Comparison of ENCODE assay signal across 8 cellular contexts in genomic region chr2:231411871-231412615, GRCh38. TPM values are rescaled to one million over a fixed set of nuclear protein-coding genes. Genes with fewer than 3 reads are reported as not detected.
DNase-seq lines count a peak whose midpoint lies in the region; ATAC-seq, FAIRE-seq and TF ChIP-seq lines count a peak whose summit lies in the region.

No MANE protein-coding gene starts in this region.

- DNase-seq in Daoy (ENCODE audit: low read depth) (peak; percentile 92), SHP77 treated with DMSO at 0.1 percent for 48 hours (lab: John Stamatoyannopoulos, UW) (peak; percentile 43), Right ventricle myocardium inferior (ENCODE audit: missing footprints) (peak; percentile 85), pancreas (peak; percentile 83 to 97 (median 92)), tibial nerve (ENCODE audit: low spot score in 2 of 2) (peak; percentile 77 to 87)
- peak; percentile 69 for DNase-seq in activated naive CD4-positive, alpha-beta T cell treated with anti-CD3 and anti-CD28 coated beads, Interleukin-2, amount 10 ng/mL, durations not matched to agents 7 days and 5 days

- H3K27ac ChIP-seq in HUES48 (ENCODE audit: low read depth, low read length) (peak overlapping the region; percentile 95), pancreas (peak overlapping the region; percentile 62 to 94 (median 87)), tibial nerve (peak overlapping the region in 2 of 4 donors; percentile 70 to 76)

- peak; percentile 89 for ATAC-seq in GM21515 (IDR thresholded peaks at IDR 0.05; ENCODE audit: unreplicated experiment)
- ATAC-seq in Right ventricle myocardium inferior, result peak; percentile 98
- ATAC-seq in pancreas, result peak; percentile 94 to 98 (median 96)

- H3K27me3 ChIP-seq in HUES48 (ENCODE audit: control insufficient read depth, insufficient read depth, low read length) (no peaks in the 10 kb centered on the region), pancreas (no peaks in the 10 kb centered on the region), tibial nerve (no peaks in the 10 kb centered on the region)

- intact Hi-C loops in Right ventricle myocardium inferior (cut with DNase I) (loop anchor here (1.0 to 10.0 kb wide), 3 partner anchors 165 to 307 kb away; no protein-coding TSS in a partner anchor), pancreas (cut with DNase I) (loop anchor here in 2 of 3 donors (5.0 to 10.0 kb wide), 3 partner anchors 120 to 187 kb away; no protein-coding TSS in a partner anchor)

- H3K27me3 Mint-ChIP-seq in activated naive CD4-positive, alpha-beta T cell treated with anti-CD3 and anti-CD28 coated beads, Interleukin-2, amount 10 ng/mL, durations not matched to agents 7 days and 5 days, result peaks cover 72% of the 10 kb centered on the region

- peak in 1 of 2 donors; percentile 9 for TF ChIP-seq EP300 in tibial nerve (IDR thresholded peaks at IDR 0.05)

- TF ChIP-seq POLR2A in tibial nerve (IDR thresholded peaks at IDR 0.05), result no peak

- peaks cover 34% of the 10 kb centered on the region for H3K4me1 ChIP-seq in HUES48 (ENCODE audit: control insufficient read depth, insufficient read depth, low read length)
- peaks cover 0 to 19% (median 9%) of the 10 kb centered on the region in 3 donors for H3K4me1 ChIP-seq in pancreas
- peaks cover 0 to 23% (median 2%) of the 10 kb centered on the region in 4 donors for H3K4me1 ChIP-seq in tibial nerve

- H3K4me3 Mint-ChIP-seq in activated naive CD4-positive, alpha-beta T cell treated with anti-CD3 and anti-CD28 coated beads, Interleukin-2, amount 10 ng/mL, durations not matched to agents 7 days and 5 days, result no peak overlapping the region

- H3K4me3 ChIP-seq in HUES48 (ENCODE audit: low read depth, low read length) (peak overlapping the region; percentile 64), pancreas (peak overlapping the region; percentile 33 to 67 (median 41)), tibial nerve (peak overlapping the region; percentile 43 to 74 (median 59))

- H3K4me1 Mint-ChIP-seq in activated naive CD4-positive, alpha-beta T cell treated with anti-CD3 and anti-CD28 coated beads, Interleukin-2, amount 10 ng/mL, durations not matched to agents 7 days and 5 days, result peaks cover 10% of the 10 kb centered on the region

- CTCF ChIA-PET in activated naive CD4-positive, alpha-beta T cell treated with anti-CD3 and anti-CD28 coated beads, Interleukin-2, amount 10 ng/mL, durations not matched to agents 7 days and 5 days (lab: Charles Lee), result interaction anchor here (0.8 to 2.5 kb wide), 12 partner anchors 9 to 311 kb away, joined by 3 to 13 read pairs (median 4); no protein-coding TSS in a partner anchor

- TF ChIP-seq CTCF in pancreas (IDR thresholded peaks at IDR 0.05), result peak; percentile 81 to 92 (median 86)
- TF ChIP-seq CTCF in tibial nerve (IDR thresholded peaks at IDR 0.05), result peak; percentile 80 to 91 (median 88)

- 1% methylated on average over 62 to 64 of the region's 65 CpGs for WGBS in pancreas, 2 donors
- WGBS in tibial nerve, 2 donors, result 1 to 8% methylated on average over 9 to 40 of the region's 65 CpGs

- FAIRE-seq in pancreas (lab: Jason Lieb, UNC), result no peak

- H3K9ac ChIP-seq in HUES48 (ENCODE audit: low read depth, low read length), result peak overlapping the region; percentile 48

- no peaks in the 10 kb centered on the region for H3K36me3 ChIP-seq in HUES48 (ENCODE audit: control insufficient read depth, insufficient read depth, low read length)
- H3K36me3 ChIP-seq in pancreas, result no peaks in the 10 kb centered on the region
- H3K36me3 ChIP-seq in tibial nerve, result no peaks in the 10 kb centered on the region

- H3K27ac Mint-ChIP-seq in activated naive CD4-positive, alpha-beta T cell treated with anti-CD3 and anti-CD28 coated beads, Interleukin-2, amount 10 ng/mL, durations not matched to agents 7 days and 5 days, result no peak overlapping the region

- H3K9me3 ChIP-seq in HUES48 (ENCODE audit: control insufficient read depth, insufficient read depth, low read length) (peaks cover 8% of the 10 kb centered on the region), pancreas (no peaks in the 10 kb centered on the region), tibial nerve (peaks cover 0 to 8% (median 0%) of the 10 kb centered on the region in 4 donors)

- peaks cover 9% of the 10 kb centered on the region for H3K9me3 Mint-ChIP-seq in activated naive CD4-positive, alpha-beta T cell treated with anti-CD3 and anti-CD28 coated beads, Interleukin-2, amount 10 ng/mL, durations not matched to agents 7 days and 5 days

- H3K36me3 Mint-ChIP-seq in activated naive CD4-positive, alpha-beta T cell treated with anti-CD3 and anti-CD28 coated beads, Interleukin-2, amount 10 ng/mL, durations not matched to agents 7 days and 5 days, result peaks cover 5% of the 10 kb centered on the region

RNA-seq across cellular contexts. Expression of gene B3GNT7, which starts 16.5 kb away (rescaled TPM):
- 0.63 and 1.1 TPM in 2 replicates for total RNA-seq in Daoy (2014; rRNA removed; shearing (Covaris generic))
- total RNA-seq in Right ventricle myocardium inferior (9.1 TPM), pancreas (10 to 100 TPM in 5 of 6 donors, 1 to 10 TPM in 1; 9.9 to 34.5 (median 15.2) TPM), tibial nerve (1 to 10 TPM; 2.6 to 3.3 (median 3.0) TPM)
- polyA plus RNA-seq in pancreas, result 1 to 10 TPM; 5.6 to 8.4 TPM

RNA-seq across cellular contexts. Expression of gene NCL, which starts 52.2 kb away (rescaled TPM):
- total RNA-seq in Daoy (2014; rRNA removed; shearing (Covaris generic)), result 238 and 499 TPM in 2 replicates
- total RNA-seq in Right ventricle myocardium inferior, result 218 TPM
- 100 to 1,000 TPM; 214 to 364 (median 227) TPM for total RNA-seq in pancreas
- polyA plus RNA-seq in pancreas, result 100 to 1,000 TPM in 1 of 2 donors, 10 to 100 TPM in 1; 69.9 to 117 TPM
- total RNA-seq in tibial nerve, result 100 to 1,000 TPM; 119 to 202 (median 143) TPM
